Comparison of ENCODE assay signal across 9 cellular contexts in the genomic region with DNA sequence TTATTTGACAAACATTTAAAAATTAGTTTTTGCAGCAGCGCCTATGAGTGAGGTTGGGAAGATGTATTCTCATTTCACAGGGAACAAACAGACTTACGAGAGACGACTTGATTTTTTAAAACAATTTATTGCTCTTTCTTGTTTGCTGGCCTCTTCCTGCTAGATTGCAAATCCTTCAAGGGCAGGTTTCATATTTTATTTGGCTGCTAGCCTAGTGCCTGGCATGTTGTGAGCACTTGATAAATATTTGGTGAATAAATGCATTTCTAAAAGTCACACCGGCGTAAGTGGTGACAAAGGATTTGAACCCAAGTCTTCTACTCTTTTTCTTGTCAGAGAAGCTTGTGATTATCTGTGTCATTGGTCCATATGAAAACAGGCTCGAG. TPM values are rescaled to one million over a fixed set of nuclear protein-coding genes. Genes with fewer than 3 reads are reported as not detected.
DNase-seq lines count a peak whose midpoint lies in the region; ATAC-seq and TF ChIP-seq lines count a peak whose summit lies in the region.
"Had no signal": no experiment of that assay in that cellular context is flagged by ENCODE, and none has a peak within 500 bp of the region (broad histone marks: within the 10 kb centered on the region; RNA-seq: fewer than 3 reads in every experiment).

No MANE protein-coding gene starts in this region.

- no peaks in the 10 kb centered on the region for H3K9me3 Mint-ChIP-seq in progenitor cell of endocrine pancreas (ENCODE audit: low read depth)

- H3K36me3 Mint-ChIP-seq in progenitor cell of endocrine pancreas (ENCODE audit: insufficient read depth): peaks cover 4% of the 10 kb centered on the region

- peak overlapping the region; percentile 93 for H3K4me3 Mint-ChIP-seq in progenitor cell of endocrine pancreas (ENCODE audit: low read depth)

- H3K4me1 ChIP-seq in ES-I3 (ENCODE audit: insufficient read depth, low read length): no peaks in the 10 kb centered on the region
- H3K4me1 ChIP-seq in SJSA1 (replicated peaks): peaks cover 14% of the 10 kb centered on the region

- ATAC-seq in GM19455 (IDR thresholded peaks at IDR 0.05; ENCODE audit: unreplicated experiment): no peak
- ATAC-seq in activated CD4-positive, CD25-positive, alpha-beta regulatory T cell treated with anti-CD3 and anti-CD28 coated beads, Interleukin-2, amount 50 U/mL, for 24 hours: no peak
- no peak for ATAC-seq in HG03139 (IDR thresholded peaks at IDR 0.05; ENCODE audit: unreplicated experiment)

- H3K27ac ChIP-seq in SJSA1: peak overlapping the region; percentile 55; the same call in 1 of the 2 replicates

- H3K9ac ChIP-seq in ES-I3 (ENCODE audit: low read depth, low read length): peak overlapping the region; percentile 96

- peak overlapping the region; percentile 96 for H3K27ac Mint-ChIP-seq in progenitor cell of endocrine pancreas

- H3K27me3 ChIP-seq in SJSA1 (replicated peaks): no peaks in the 10 kb centered on the region

- no peak overlapping the region for H3K4me3 ChIP-seq in SJSA1

- H3K9me3 ChIP-seq in ES-I3 (ENCODE audit: control insufficient read depth, insufficient read depth, low read length) (no peaks in the 10 kb centered on the region), SJSA1 (replicated peaks) (no peaks in the 10 kb centered on the region)

- peaks cover 7% of the 10 kb centered on the region for H3K4me1 Mint-ChIP-seq in progenitor cell of endocrine pancreas (ENCODE audit: low read depth)

- no peak for TF ChIP-seq CTCF in progenitor cell of endocrine pancreas (IDR thresholded peaks at IDR 0.05; ENCODE audit: unreplicated experiment)

- H3K36me3 ChIP-seq in ES-I3 (ENCODE audit: insufficient read depth, low read length) (no peaks in the 10 kb centered on the region), SJSA1 (no peaks in the 10 kb centered on the region; the same call in 1 of the 2 replicates)

- no peak for DNase-seq in SJSA1 (ENCODE audit: low read depth in 1 of 2, low spot score in 2 of 2)
- peak; percentile 23 for DNase-seq in fibroblast of gingiva (ENCODE audit: low read depth)
- no peak for DNase-seq in progenitor cell of endocrine pancreas (ENCODE audit: low spot score, unreplicated experiment)
- DNase-seq in activated gamma-delta T cell treated with Interleukin-2 at 50 U/mL for 16 hours: no peak
- DNase-seq: anterior cingulate cortex had no signal

- no peaks in the 10 kb centered on the region for H3K27me3 Mint-ChIP-seq in progenitor cell of endocrine pancreas

RNA-seq across cellular contexts. Expression of gene WWP2, which starts 1.4 kb away (rescaled TPM):
- 16.3 and 27.4 TPM in 2 replicates for total RNA-seq in SJSA1 (2014; rRNA removed; shearing (Covaris generic))
- total RNA-seq in progenitor cell of endocrine pancreas: 58.8 and 62.3 TPM in 2 replicates

RNA-seq across cellular contexts. Expression of gene NOB1, which starts 8.8 kb away (rescaled TPM):
- total RNA-seq in SJSA1 (2014; rRNA removed; shearing (Covaris generic)): 9.9 and 15.3 TPM in 2 replicates
- total RNA-seq in progenitor cell of endocrine pancreas: 56.1 and 60.4 TPM in 2 replicates

RNA-seq across cellular contexts. Expression of gene NQO1, which starts 37.2 kb away (rescaled TPM):
- 193 and 290 TPM in 2 replicates for total RNA-seq in SJSA1 (2014; rRNA removed; shearing (Covaris generic))
- 175 and 183 TPM in 2 replicates for total RNA-seq in progenitor cell of endocrine pancreas
